22 cellular contexts compared by ENCODE assay signal in the genomic region with DNA sequence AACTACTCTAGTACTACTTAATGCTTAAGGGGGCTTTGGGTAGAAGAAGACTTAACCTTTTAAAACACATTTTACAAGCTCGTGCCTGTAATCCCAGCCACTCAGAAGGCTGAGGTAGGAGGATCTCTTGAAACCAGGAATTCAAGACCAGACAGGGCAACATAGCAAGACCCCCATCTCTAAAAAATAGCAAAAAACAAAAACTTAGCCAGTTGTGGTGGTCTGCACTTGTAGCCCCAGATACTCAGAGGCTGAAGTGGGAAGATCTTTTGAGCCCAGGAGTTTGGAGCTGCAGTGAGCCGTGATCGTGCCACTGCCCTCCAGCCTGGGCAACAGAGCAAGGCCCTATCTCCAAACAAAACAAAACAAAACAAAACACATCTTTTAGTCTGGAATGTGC.
"Had no signal": no experiment of that assay in that cellular context is flagged by ENCODE, and none has a peak within 500 bp of the region (broad histone marks: within the 10 kb centered on the region; RNA-seq: fewer than 3 reads in every experiment).

No MANE protein-coding gene starts in this region.

- H3K9me3 ChIP-seq: colonic mucosa, esophagus muscularis mucosa, thoracic aorta, vagina had no signal

- ATAC-seq: effector memory CD8-positive, alpha-beta T cell; left lung had no signal

- H3K36me3 ChIP-seq: colonic mucosa, esophagus muscularis mucosa, left lung, spleen, thoracic aorta, vagina had no signal

- H3K27me3 ChIP-seq: colonic mucosa, left lung, vagina had no signal

- H3K9me3 Mint-ChIP-seq: effector memory CD8-positive, alpha-beta T cell had no signal

- DNase-seq: activated CD4-positive, CD25-positive, alpha-beta regulatory T cell treated with anti-CD3 and anti-CD28 coated beads, Interleukin-2, amount 50 U/mL, for 72 hours; activated effector memory CD4-positive, alpha-beta T cell treated with Interleukin-2 at 50 U/mL for 16 hours; activated naive CD4-positive, alpha-beta T cell treated with anti-CD3 and anti-CD28 coated beads, Interleukin-2, amount 10 ng/mL, durations not matched to agents 7 days and 5 days; activated T-cell treated with anti-CD3 and anti-CD28 coated beads for 4 hours; amniotic stem cell; colonic mucosa; dorsolateral prefrontal cortex; effector memory CD8-positive, alpha-beta T cell; hippocampal formation; left lung; naive B cell; retina; spleen; SW 1271 had no signal

- H3K27ac Mint-ChIP-seq: activated naive CD4-positive, alpha-beta T cell treated with anti-CD3 and anti-CD28 coated beads, Interleukin-2, amount 10 ng/mL, durations not matched to agents 7 days and 5 days; progenitor cell of endocrine pancreas; T-helper 2 cell treated with Interferon-gamma antibody and Interleukin-4, amounts not matched to agents 5 μg/mL and 100 μg/mL, for 36 hours; type B pancreatic cell had no signal

- H3K4me3 Mint-ChIP-seq: activated naive CD4-positive, alpha-beta T cell treated with anti-CD3 and anti-CD28 coated beads, Interleukin-2, amount 10 ng/mL, durations not matched to agents 7 days and 5 days; effector memory CD8-positive, alpha-beta T cell; T-helper 2 cell treated with Interferon-gamma antibody and Interleukin-4, amounts not matched to agents 5 μg/mL and 100 μg/mL, for 36 hours; type B pancreatic cell had no signal

- H3K4me1 ChIP-seq: colonic mucosa, esophagus muscularis mucosa, left lung, spleen, vagina had no signal

- H3K27ac ChIP-seq: colonic mucosa, dorsolateral prefrontal cortex, esophagus muscularis mucosa, left lung, spleen, thoracic aorta, vagina, VCaP had no signal

- H3K4me3 ChIP-seq: colonic mucosa, dorsolateral prefrontal cortex, esophagus muscularis mucosa, left lung, lung, spleen, thoracic aorta, vagina had no signal
